ENCODE assay signal across 9 cellular contexts in the genomic region with DNA sequence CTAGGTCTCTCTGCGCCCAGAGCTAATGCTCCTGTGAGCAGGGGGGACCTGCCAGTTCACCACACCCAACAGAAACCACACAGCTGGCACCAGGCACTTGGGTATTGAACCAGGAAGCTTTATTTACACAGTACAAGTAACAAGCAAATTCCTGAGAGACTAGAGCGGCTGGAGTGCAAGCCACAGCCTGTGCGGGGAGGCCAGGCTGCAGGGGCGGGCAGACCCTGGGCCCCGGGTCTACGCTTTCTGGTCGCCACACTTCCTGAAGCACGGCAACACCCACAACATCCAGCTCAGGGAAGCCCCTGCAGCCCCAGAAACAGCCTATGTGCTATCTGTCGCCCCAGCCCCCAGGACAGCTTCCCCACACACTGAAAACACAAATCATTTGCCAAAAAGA.
DNase-seq lines count a peak whose midpoint lies in the region; ATAC-seq, FAIRE-seq and TF ChIP-seq lines count a peak whose summit lies in the region.
"Had no signal": no experiment of that assay in that cellular context is flagged by ENCODE, and none has a peak within 500 bp of the region (broad histone marks: within the 10 kb centered on the region; RNA-seq: fewer than 3 reads in every experiment).

No MANE protein-coding gene starts in this region.

- H3K4me3 Mint-ChIP-seq in activated naive CD8-positive, alpha-beta T cell treated with anti-CD3 and anti-CD28 coated beads, Interleukin-2, amount 50 U/mL, for 24 hours = peak overlapping the region; percentile 11
- no peak overlapping the region for H3K4me3 Mint-ChIP-seq in osteocyte (ENCODE audit: unreplicated experiment)

- TF ChIP-seq CTCF in osteocyte (IDR thresholded peaks at IDR 0.05) (no peak), tibial artery (IDR thresholded peaks at IDR 0.05) (no peak)

- ATAC-seq in HG03066 (IDR thresholded peaks at IDR 0.05; ENCODE audit: low read depth, unreplicated experiment) = peak; percentile 19
- ATAC-seq in activated naive CD8-positive, alpha-beta T cell treated with anti-CD3 and anti-CD28 coated beads, Interleukin-2, amount 50 U/mL, for 24 hours = no peak

- H3K9me3 ChIP-seq in tibial artery = no peaks in the 10 kb centered on the region

- H3K4me1 ChIP-seq in tibial artery = peaks cover 0 to 10% (median 7%) of the 10 kb centered on the region in 4 donors

- no peaks in the 10 kb centered on the region for H3K9me3 Mint-ChIP-seq in activated naive CD8-positive, alpha-beta T cell treated with anti-CD3 and anti-CD28 coated beads, Interleukin-2, amount 50 U/mL, for 24 hours
- H3K9me3 Mint-ChIP-seq in osteocyte (ENCODE audit: unreplicated experiment) = no peaks in the 10 kb centered on the region

- H3K36me3 Mint-ChIP-seq in activated naive CD8-positive, alpha-beta T cell treated with anti-CD3 and anti-CD28 coated beads, Interleukin-2, amount 50 U/mL, for 24 hours (ENCODE audit: low read depth) = peaks cover 4% of the 10 kb centered on the region
- peaks cover 4% of the 10 kb centered on the region for H3K36me3 Mint-ChIP-seq in osteocyte (ENCODE audit: unreplicated experiment)

- DNase-seq in DMS79 (lab: John Stamatoyannopoulos, UW) = peak; percentile 38
- DNase-seq in activated naive CD8-positive, alpha-beta T cell treated with anti-CD3 and anti-CD28 coated beads, Interleukin-2, amount 50 U/mL, for 24 hours = no peak
- peak; percentile 66 for DNase-seq in mucosa of gallbladder (ENCODE audit: low spot score)
- no peak for DNase-seq in H54 (ENCODE audit: insufficient read length, low spot score)
- DNase-seq in stimulated activated CD4-positive, alpha-beta T cell treated with anti-CD3 and anti-CD28 coated beads, Interleukin-12 subunit alpha, Interleukin-12 subunit beta, amount 100 ng/mL, for 4 hours = no peak
- DNase-seq in osteocyte (ENCODE audit: extremely low spot score, unreplicated experiment) = no peak
- no peak for DNase-seq in tibial artery

- no peak overlapping the region for H3K27ac ChIP-seq in tibial artery

- H3K4me3 ChIP-seq in tibial artery = no peak overlapping the region

- no peaks in the 10 kb centered on the region for H3K27me3 ChIP-seq in tibial artery

- peaks cover 53% of the 10 kb centered on the region for H3K4me1 Mint-ChIP-seq in activated naive CD8-positive, alpha-beta T cell treated with anti-CD3 and anti-CD28 coated beads, Interleukin-2, amount 50 U/mL, for 24 hours
- peaks cover 8% of the 10 kb centered on the region for H3K4me1 Mint-ChIP-seq in osteocyte (ENCODE audit: unreplicated experiment)

- H3K27ac Mint-ChIP-seq in activated naive CD8-positive, alpha-beta T cell treated with anti-CD3 and anti-CD28 coated beads, Interleukin-2, amount 50 U/mL, for 24 hours = no peak overlapping the region
- no peak overlapping the region for H3K27ac Mint-ChIP-seq in osteocyte (ENCODE audit: unreplicated experiment)

- H3K27me3 Mint-ChIP-seq in activated naive CD8-positive, alpha-beta T cell treated with anti-CD3 and anti-CD28 coated beads, Interleukin-2, amount 50 U/mL, for 24 hours = no peaks in the 10 kb centered on the region
- no peaks in the 10 kb centered on the region for H3K27me3 Mint-ChIP-seq in osteocyte (ENCODE audit: unreplicated experiment)

- FAIRE-seq in H54 (lab: Jason Lieb, UNC) = no peak
- FAIRE-seq: G401.6 had no signal

- TF ChIP-seq POLR2A in H54 (IDR thresholded peaks at IDR 0.05; ENCODE audit: low read depth, low read length) = no peak

- intact Hi-C loops in tibial artery (cut with DNase I; ENCODE audit: low total_unique reads) = no loop called here

- peaks cover 0 to 28% (median 17%) of the 10 kb centered on the region in 3 donors for H3K36me3 ChIP-seq in tibial artery

Comparison
In these comparisons a context has a peak if more than half of its experiments do, and no peak if none do; other contexts are left out.
1. DNase-seq: peak in DMS79 (single experiment) and mucosa of gallbladder (single experiment); none in activated naive CD8-positive, alpha-beta T cell treated with anti-CD3 and anti-CD28 coated beads, Interleukin-2, amount 50 U/mL, for 24 hours (single experiment), H54 (single experiment), stimulated activated CD4-positive, alpha-beta T cell treated with anti-CD3 and anti-CD28 coated beads, Interleukin-12 subunit alpha, Interleukin-12 subunit beta, amount 100 ng/mL, for 4 hours (single experiment), osteocyte (single experiment) and tibial artery (0 of 2).